11 cellular contexts compared by ENCODE assay signal in the genomic region with DNA sequence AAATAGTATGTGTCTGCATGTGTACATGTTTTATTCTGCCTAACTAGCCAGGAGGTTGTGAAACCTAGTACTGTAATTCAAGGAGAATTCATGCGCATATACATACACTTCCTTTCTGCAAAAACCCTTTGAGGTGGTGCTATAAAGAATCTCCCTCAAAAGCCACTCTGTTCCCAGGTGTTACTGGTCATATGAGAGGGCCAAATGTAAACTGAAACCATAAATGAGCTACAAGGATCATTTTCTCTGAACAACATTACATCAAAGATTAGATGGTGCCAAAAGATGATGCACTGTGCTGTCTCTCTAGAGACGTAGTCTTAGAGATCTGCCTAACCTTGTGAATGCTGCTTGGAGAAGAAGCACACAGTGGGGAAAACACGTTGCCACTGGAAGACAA. TPM values are rescaled to one million over a fixed set of nuclear protein-coding genes. Genes with fewer than 3 reads are reported as not detected.
A peak's percentile ranks its signal among the peaks of the same experiment; 100 is the strongest.
DNase-seq lines count a peak whose midpoint lies in the region; ATAC-seq lines count a peak whose summit lies in the region.
"Had no signal": no experiment of that assay in that cellular context is flagged by ENCODE, and none has a peak within 500 bp of the region (broad histone marks: within the 10 kb centered on the region; RNA-seq: fewer than 3 reads in every experiment).

No MANE protein-coding gene starts in this region.

- H3K4me3 Mint-ChIP-seq in CD4-positive, alpha-beta memory T cell = no peak overlapping the region

- no peak overlapping the region for H3K27ac ChIP-seq in CD4-positive, alpha-beta memory T cell (ENCODE audit: low read depth, low read length)
- H3K27ac ChIP-seq: right atrium auricular region had no signal

- H3K27me3 ChIP-seq in CD4-positive, alpha-beta memory T cell (ENCODE audit: insufficient read depth, low read length) = no peaks in the 10 kb centered on the region
- H3K27me3 ChIP-seq: right atrium auricular region had no signal

- CTCF ChIA-PET in CD4-positive, alpha-beta memory T cell (lab: Charles Lee; ENCODE audit: partially characterized antibody) = no interaction called here

- no peaks in the 10 kb centered on the region for H3K9me3 ChIP-seq in CD4-positive, alpha-beta memory T cell (ENCODE audit: control insufficient read depth in 1 of 2, low read length in 2 of 2)
- H3K9me3 ChIP-seq: right atrium auricular region had no signal

- no peak overlapping the region for H3K4me3 ChIP-seq in CD4-positive, alpha-beta memory T cell (ENCODE audit: low read length in 2 of 2)
- H3K4me3 ChIP-seq: right atrium auricular region had no signal

- ATAC-seq in GM21528 (IDR thresholded peaks at IDR 0.05; ENCODE audit: low FRiP score, unreplicated experiment) (peak; percentile 73), HG03095 (IDR thresholded peaks at IDR 0.05; ENCODE audit: unreplicated experiment) (no peak), GM19397 (IDR thresholded peaks at IDR 0.05; ENCODE audit: unreplicated experiment) (no peak)

- no peaks in the 10 kb centered on the region for H3K9me3 Mint-ChIP-seq in CD4-positive, alpha-beta memory T cell

- peaks cover 6 to 9% of the 10 kb centered on the region in 2 donors for H3K27me3 Mint-ChIP-seq in CD4-positive, alpha-beta memory T cell

- no peaks in the 10 kb centered on the region for H3K4me1 ChIP-seq in CD4-positive, alpha-beta memory T cell (ENCODE audit: insufficient read depth, low read length)

- no peaks in the 10 kb centered on the region for H3K4me1 Mint-ChIP-seq in CD4-positive, alpha-beta memory T cell

- intact Hi-C loops in CD4-positive, alpha-beta memory T cell (cut with micrococcal nuclease) = no loop called here

- H3K27ac Mint-ChIP-seq in CD4-positive, alpha-beta memory T cell = no peak overlapping the region

- no peaks in the 10 kb centered on the region for H3K36me3 Mint-ChIP-seq in CD4-positive, alpha-beta memory T cell

- in situ Hi-C loops in G401 (cut with HindIII; ENCODE audit: low sequenced_read_pairs) = no loop called here

- peak; percentile 55 for DNase-seq in G401 (ENCODE audit: low spot score)
- DNase-seq in NAMALWA (ENCODE audit: low spot score) = peak; percentile 36
- peak; percentile 40 for DNase-seq in fibroblast of gingiva (ENCODE audit: low read depth)
- DNase-seq in NCI-H1048 (lab: John Stamatoyannopoulos, UW) = no peak
- DNase-seq in CD4-positive, alpha-beta memory T cell = no peak
- DNase-seq: DMS53, substantia nigra had no signal

- no peaks in the 10 kb centered on the region for H3K36me3 ChIP-seq in CD4-positive, alpha-beta memory T cell (ENCODE audit: insufficient read depth, low read length)
- H3K36me3 ChIP-seq: right atrium auricular region had no signal

- POLR2A ChIA-PET in CD4-positive, alpha-beta memory T cell (lab: Charles Lee; ENCODE audit: partially characterized antibody) = no interaction called here

RNA-seq across cellular contexts. Expression of a gene that starts 15.7 kb away (rescaled TPM):
- 2.3 and 6.9 TPM in 2 replicates for total RNA-seq in G401 (2014; rRNA removed; shearing (Covaris generic))
- total RNA-seq in CD4-positive, alpha-beta memory T cell = under 1 TPM; 0.36 to 0.41 TPM
- under 1 TPM; 0.25 to 0.80 TPM for polyA plus RNA-seq in CD4-positive, alpha-beta memory T cell

Comparison
In these comparisons a context has a peak if more than half of its experiments do, and no peak if none do; other contexts are left out.
1. DNase-seq: peak in G401 (single experiment), NAMALWA (single experiment) and fibroblast of gingiva (single experiment); none in NCI-H1048 (single experiment) and CD4-positive, alpha-beta memory T cell (0 of 5).